In the genomic region with DNA sequence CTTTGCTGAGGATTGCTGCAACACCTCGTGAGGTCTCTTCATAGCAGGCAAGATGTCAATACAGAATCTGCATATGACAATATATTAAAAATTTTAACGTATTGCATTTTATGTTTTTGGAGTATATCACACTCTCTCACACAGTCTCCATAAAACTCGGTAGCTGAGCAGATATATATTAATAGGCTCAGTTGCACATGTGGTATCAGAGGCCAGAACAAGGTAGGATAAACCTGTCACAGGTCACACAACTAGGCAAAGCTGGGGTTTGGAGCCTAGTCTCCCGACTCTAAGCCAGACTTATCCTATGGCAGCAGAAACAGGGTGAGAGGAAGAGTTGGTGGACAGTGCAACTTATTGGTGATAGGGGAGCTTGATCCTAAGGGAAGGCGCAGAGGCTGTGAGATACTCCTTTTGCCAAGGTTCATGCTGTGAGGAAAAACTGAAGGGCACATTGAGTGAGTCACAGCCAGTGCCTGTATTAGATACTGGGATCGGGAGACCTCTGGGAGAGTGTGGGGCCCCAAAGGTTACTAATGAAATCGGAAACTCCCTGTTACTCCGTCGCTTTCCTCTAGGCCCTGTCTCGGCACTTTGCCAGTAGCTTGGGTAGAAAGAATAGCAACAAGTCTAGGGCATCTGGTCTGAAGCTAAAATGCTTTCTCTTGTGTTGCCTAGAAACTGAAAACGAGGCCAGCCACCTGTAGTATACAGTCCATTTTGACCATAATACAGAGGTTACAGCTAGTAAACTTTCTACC, we compare ENCODE assay signal across 15 cellular contexts.
DNase-seq lines count a peak whose midpoint lies in the region; ATAC-seq, FAIRE-seq and TF ChIP-seq lines count a peak whose summit lies in the region.
"Had no signal": no experiment of that assay in that cellular context is flagged by ENCODE, and none has a peak within 500 bp of the region (broad histone marks: within the 10 kb centered on the region; RNA-seq: fewer than 3 reads in every experiment).

No MANE protein-coding gene starts in this region.

- H3K27me3 ChIP-seq in endothelial cell of umbilical vein (ENCODE audit: control insufficient read depth in 2 of 2, insufficient read depth in 2 of 2, low read length in 2 of 2) (no peaks in the 10 kb centered on the region), PC-9 (ENCODE audit: insufficient read depth, low read depth) (no peaks in the 10 kb centered on the region)
- H3K27me3 ChIP-seq: spleen, uterus had no signal

- POLR2A ChIA-PET in endothelial cell of umbilical vein (lab: Charles Lee): no interaction called here
- POLR2A ChIA-PET in PC-9 (lab: Charles Lee; ENCODE audit: unreplicated experiment): no interaction called here

- FAIRE-seq in endothelial cell of umbilical vein (lab: Jason Lieb, UNC): peak; percentile 72

- no peaks in the 10 kb centered on the region for H3K9me2 ChIP-seq in PC-9 (ENCODE audit: insufficient read depth)

- H2AFZ ChIP-seq in endothelial cell of umbilical vein (ENCODE audit: low read depth, low read length) (no peak overlapping the region), PC-9 (no peak overlapping the region)

- TF ChIP-seq POLR2A in endothelial cell of umbilical vein (IDR thresholded peaks at IDR 0.05; ENCODE audit: low read depth, low read length): no peak

- H3K79me2 ChIP-seq in endothelial cell of umbilical vein (ENCODE audit: control insufficient read depth, insufficient read depth, low read length) (no peaks in the 10 kb centered on the region), PC-9 (ENCODE audit: low read depth) (no peaks in the 10 kb centered on the region)

- TF ChIP-seq CTCF in endothelial cell of umbilical vein (IDR thresholded peaks at IDR 0.05; ENCODE audit: extremely low read depth in 1 of 2, insufficient read depth in 1 of 2, low read depth in 1 of 2, low read length in 2 of 2) (no peak), PC-9 (conservative IDR thresholded peaks at IDR 0.05) (no peak)

- H3K9me3 ChIP-seq in endothelial cell of umbilical vein (replicated peaks; ENCODE audit: control insufficient read depth, insufficient read depth, low read length) (no peaks in the 10 kb centered on the region), PC-9 (ENCODE audit: insufficient read depth, low read depth) (no peaks in the 10 kb centered on the region)
- H3K9me3 ChIP-seq: spleen, uterus had no signal

- H3F3A ChIP-seq in PC-9 (ENCODE audit: insufficient read depth, low read depth): no peaks in the 10 kb centered on the region

- H4K20me1 ChIP-seq in endothelial cell of umbilical vein (replicated peaks; ENCODE audit: control insufficient read depth, extremely low read depth, insufficient read depth, low read length): no peaks in the 10 kb centered on the region
- H4K20me1 ChIP-seq in PC-9 (ENCODE audit: insufficient read depth): no peaks in the 10 kb centered on the region

- H3K4me2 ChIP-seq in endothelial cell of umbilical vein (ENCODE audit: insufficient read depth, low read length) (peak overlapping the region; percentile 65), PC-9 (no peak overlapping the region)

- peak overlapping the region; percentile 53 for H3K9ac ChIP-seq in endothelial cell of umbilical vein (replicated peaks; ENCODE audit: extremely low read depth, insufficient read depth, low read length)

- H3K27ac ChIP-seq in endothelial cell of umbilical vein (ENCODE audit: insufficient read depth, low read depth, low read length): peak overlapping the region; percentile 78
- H3K27ac ChIP-seq in PC-9: no peak overlapping the region
- H3K27ac ChIP-seq: spleen, uterus had no signal

- CTCF ChIA-PET in endothelial cell of umbilical vein (lab: Charles Lee) (interaction anchor here (1.0 to 2.3 kb wide), 6 partner anchors 11 to 1104 kb away, joined by 3 to 10 read pairs (median 6); no protein-coding TSS in a partner anchor), PC-9 (lab: Charles Lee) (no interaction called here)

- DNase-seq in COLO668 (lab: John Stamatoyannopoulos, UW; ENCODE audit: unreplicated experiment) (peak; percentile 83), NCI-H2171 (lab: John Stamatoyannopoulos, UW) (peak; percentile 7), endothelial cell of umbilical vein (ENCODE audit: low read depth, low spot score) (peak; percentile 97), myocyte (ENCODE audit: low read depth) (peak; percentile 46), PC-9 (no peak), NCI-H146 (lab: John Stamatoyannopoulos, UW) (no peak), NOMO-1 treated with DMSO at 0.1 percent for 48 hours (lab: John Stamatoyannopoulos, UW; ENCODE audit: unreplicated experiment) (no peak)
- DNase-seq: activated CD4-positive, CD25-positive, alpha-beta regulatory T cell; activated T-cell treated with anti-CD3 and anti-CD28 coated beads, Interleukin-2, amount 50 U/mL, for 1 hour; islet precursor cell; NCI-H510A; spleen; uterus had no signal

- BruUV-seq in endothelial cell of umbilical vein (replicated peaks; lab: Mats Ljungman, UMichigan) (no TSS peak), PC-9 (replicated peaks; lab: Mats Ljungman, UMichigan) (no TSS peak)

- no peaks in the 10 kb centered on the region for H3K9me1 ChIP-seq in endothelial cell of umbilical vein (replicated peaks; ENCODE audit: control insufficient read depth, extremely low read depth, insufficient read depth, low read length)

- dilution Hi-C loops in endothelial cell of umbilical vein (cut with MboI; ENCODE audit: extremely low pct_ligation_motif_present, low sequenced_read_pairs): no loop called here

- no peaks in the 10 kb centered on the region for H3K36me3 ChIP-seq in endothelial cell of umbilical vein (ENCODE audit: control insufficient read depth in 2 of 2, extremely low read depth in 1 of 2, insufficient read depth in 2 of 2, low read length in 2 of 2)
- no peaks in the 10 kb centered on the region for H3K36me3 ChIP-seq in PC-9 (ENCODE audit: low read depth)
- H3K36me3 ChIP-seq: uterus had no signal

- peaks cover 19% of the 10 kb centered on the region for H3K4me1 ChIP-seq in endothelial cell of umbilical vein (ENCODE audit: control insufficient read depth, extremely low read depth, insufficient read depth, low read length)
- no peaks in the 10 kb centered on the region for H3K4me1 ChIP-seq in PC-9 (replicated peaks; ENCODE audit: insufficient read depth)
- H3K4me1 ChIP-seq: spleen, uterus had no signal

- intact Hi-C loops in endothelial cell of umbilical vein (cut with micrococcal nuclease): loop anchor here (5.0 kb wide), 2 partner anchors 1105 to 1335 kb away; no protein-coding TSS in a partner anchor
- intact Hi-C loops in PC-9 (cut with micrococcal nuclease; ENCODE audit: unreplicated experiment): no loop called here

- H3K4me3 ChIP-seq in endothelial cell of umbilical vein (replicated peaks in 1 of 3; ENCODE audit: insufficient read depth in 1 of 3, low read depth in 1 of 3, low read length in 3 of 3) (no peak overlapping the region), PC-9 (no peak overlapping the region)
- H3K4me3 ChIP-seq: spleen, uterus had no signal

- ATAC-seq in HG02642 (IDR thresholded peaks at IDR 0.05; ENCODE audit: poor library complexity, unreplicated experiment): no peak
- ATAC-seq: natural killer cell treated with Interleukin-12 subunit alpha and Interleukin-12 subunit beta and Interleukin-15 and Interleukin-18, amount 100 ng/mL, for 72 hours had no signal

TF ChIP-seq in endothelial cell of umbilical vein, 7 proteins besides CTCF, POLR2A, EP300 and RAD21:
- TF ChIP-seq JUN (IDR thresholded peaks at IDR 0.05; ENCODE audit: borderline replicate concordance, insufficient read depth, insufficient read length, low read depth): peak; percentile 54
- TF ChIP-seq MYC (IDR thresholded peaks at IDR 0.05; ENCODE audit: low read depth, low read length): no peak
- peak; percentile 44 for TF ChIP-seq GATA2 (IDR thresholded peaks at IDR 0.05; ENCODE audit: insufficient read depth, insufficient read length, low read depth, low read length)
- TF ChIP-seq POLR2AphosphoS5 (IDR thresholded peaks at IDR 0.05; ENCODE audit: insufficient read depth, low read depth, low read length): peak; percentile 19
- TF ChIP-seq FOS (IDR thresholded peaks at IDR 0.05; ENCODE audit: borderline replicate concordance, insufficient read depth, low read length): peak; percentile 70

Comparison
In these comparisons a context has a peak if more than half of its experiments do, and no peak if none do; other contexts are left out.
1. DNase-seq: peak in COLO668 (single experiment), NCI-H2171 (single experiment), endothelial cell of umbilical vein (single experiment) and myocyte (single experiment); none in PC-9 (0 of 2), NCI-H146 (single experiment) and NOMO-1 treated with DMSO at 0.1 percent for 48 hours (single experiment).